In the genomic region with DNA sequence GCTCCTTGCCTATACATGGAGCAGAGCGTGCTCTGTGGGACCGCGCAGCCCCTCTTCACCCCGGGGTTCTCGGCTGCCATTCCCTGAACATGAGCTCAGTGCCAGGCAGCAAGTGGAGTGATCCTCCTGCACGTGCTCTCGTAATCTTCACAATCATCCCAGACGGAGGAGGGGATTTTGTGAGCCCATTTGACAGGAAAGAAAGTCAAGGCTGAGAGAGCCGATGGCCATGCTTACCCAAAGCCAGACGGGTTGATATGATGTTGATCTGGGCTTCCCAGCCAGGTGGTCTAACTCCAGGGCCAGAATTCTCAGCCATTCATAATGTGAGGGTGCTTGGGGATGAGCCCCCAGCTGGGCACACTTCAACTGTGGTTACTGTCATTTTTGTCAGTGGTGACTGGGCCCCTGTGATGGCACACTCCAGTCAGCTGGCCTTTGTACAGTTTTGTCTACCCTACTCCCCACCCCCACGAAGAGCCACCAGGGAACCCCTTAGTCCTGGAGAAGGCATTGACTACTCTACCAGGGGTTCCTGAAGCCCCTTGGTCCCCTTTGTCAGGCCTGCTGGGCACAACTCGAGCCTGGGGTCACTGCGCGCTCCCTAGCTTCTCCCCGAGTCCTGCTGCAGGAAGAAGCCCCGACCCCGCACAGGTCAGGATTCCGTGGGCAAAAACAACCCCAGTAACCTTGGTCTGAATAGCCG, we compare ENCODE assay signal across 2 cellular contexts.
TF ChIP-seq lines count a peak whose summit lies in the region.

No MANE protein-coding gene starts in this region.

TF ChIP-seq in IMR-90, 13 proteins besides CTCF, POLR2A, EP300 and RAD21:
- TF ChIP-seq BHLHE40 (IDR thresholded peaks at IDR 0.05; ENCODE audit: low read depth, low read length): no peak
- TF ChIP-seq CEBPB (IDR thresholded peaks at IDR 0.05; ENCODE audit: low read depth, low read length): no peak
- TF ChIP-seq RCOR1 (IDR thresholded peaks at IDR 0.05; ENCODE audit: insufficient replicate concordance, low read length): no peak
- TF ChIP-seq NFE2L2 (IDR thresholded peaks at IDR 0.05; ENCODE audit: low read depth, low read length): no peak
- TF ChIP-seq, protein P1, sequence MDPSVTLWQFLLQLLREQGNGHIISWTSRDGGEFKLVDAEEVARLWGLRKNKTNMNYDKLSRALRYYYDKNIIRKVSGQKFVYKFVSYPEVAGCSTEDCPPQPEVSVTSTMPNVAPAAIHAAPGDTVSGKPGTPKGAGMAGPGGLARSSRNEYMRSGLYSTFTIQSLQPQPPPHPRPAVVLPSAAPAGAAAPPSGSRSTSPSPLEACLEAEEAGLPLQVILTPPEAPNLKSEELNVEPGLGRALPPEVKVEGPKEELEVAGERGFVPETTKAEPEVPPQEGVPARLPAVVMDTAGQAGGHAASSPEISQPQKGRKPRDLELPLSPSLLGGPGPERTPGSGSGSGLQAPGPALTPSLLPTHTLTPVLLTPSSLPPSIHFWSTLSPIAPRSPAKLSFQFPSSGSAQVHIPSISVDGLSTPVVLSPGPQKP (IDR thresholded peaks at IDR 0.05; ENCODE audit: borderline replicate concordance, low read depth, low read length): no peak
- TF ChIP-seq MXI1 (IDR thresholded peaks at IDR 0.05; ENCODE audit: borderline replicate concordance, low read depth, low read length): no peak
- no peak for TF ChIP-seq MAZ (IDR thresholded peaks at IDR 0.05; ENCODE audit: borderline replicate concordance, low read depth, low read length)

TF ChIP-seq in endothelial cell of umbilical vein, 7 proteins besides CTCF, POLR2A, EP300 and RAD21:
- peak; percentile 16 for TF ChIP-seq EZH2 (IDR thresholded peaks at IDR 0.05; ENCODE audit: borderline replicate concordance, low read depth, low read length, severe bottlenecking)
- no peak for TF ChIP-seq MYC (IDR thresholded peaks at IDR 0.05; ENCODE audit: low read depth, low read length)
